Comparison of ENCODE assay signal across 36 cellular contexts in the genomic region with DNA sequence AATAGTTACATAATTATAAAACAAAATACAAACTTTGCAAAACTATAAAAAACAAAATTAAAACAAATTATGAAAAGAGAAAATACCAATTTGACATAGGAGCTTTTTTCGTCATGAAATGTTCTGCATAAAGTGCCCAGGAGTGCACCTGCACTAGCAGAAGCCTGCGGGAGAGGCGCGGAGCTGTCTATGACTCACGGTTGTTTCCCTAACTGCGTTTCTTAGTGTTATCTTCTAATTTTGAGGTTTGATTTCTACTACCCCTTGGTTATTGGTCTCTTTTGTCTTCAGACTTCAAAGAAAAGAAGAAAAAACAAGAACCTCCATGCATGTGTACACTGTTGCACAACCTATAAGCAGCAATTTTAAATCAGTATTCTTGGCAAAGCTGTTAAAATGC.
"Had no signal": no experiment of that assay in that cellular context is flagged by ENCODE, and none has a peak within 500 bp of the region (broad histone marks: within the 10 kb centered on the region; RNA-seq: fewer than 3 reads in every experiment).

No MANE protein-coding gene starts in this region.

- H3K36me3 ChIP-seq: MG63 had no signal

- DNase-seq: Karpas-422, Kasumi-1, MG63, MM.1S, MV-4-11, NCI-H1048, NCI-H1092, NCI-H1092 treated with DMSO at 0.1 percent for 48 hours, NCI-H1105, NCI-H1105 treated with DMSO at 0.1 percent for 48 hours, NCI-H1417, NCI-H1417 treated with DMSO at 0.1 percent for 48 hours, NCI-H1436, NCI-H1436 treated with DMSO at 0.1 percent for 48 hours, NCI-H146, NCI-H1694, NCI-H1694 treated with DMSO at 0.1 percent for 48 hours, NCI-H187, NCI-H187 treated with DMSO at 0.1 percent for 48 hours, NCI-H1930, NCI-H2029, NCI-H2029 treated with DMSO at 0.1 percent for 48 hours, NCI-H2081, NCI-H2081 treated with DMSO at 0.1 percent for 48 hours, NCI-H2107, NCI-H2171, NCI-H2171 treated with DMSO at 0.1 percent for 48 hours, NCI-H2227 treated with DMSO at 0.1 percent for 48 hours, NCI-H226, NCI-H345, NCI-H446, NCI-H446 treated with DMSO at 0.1 percent for 48 hours, NCI-H510A, NCI-H510A treated with DMSO at 0.1 percent for 48 hours, NCI-H524, NCI-H524 treated with DMSO at 0.1 percent for 48 hours had no signal

- H3K4me3 ChIP-seq: MG63 had no signal

- H3K27me3 ChIP-seq: MG63 had no signal
